In the genomic region with DNA sequence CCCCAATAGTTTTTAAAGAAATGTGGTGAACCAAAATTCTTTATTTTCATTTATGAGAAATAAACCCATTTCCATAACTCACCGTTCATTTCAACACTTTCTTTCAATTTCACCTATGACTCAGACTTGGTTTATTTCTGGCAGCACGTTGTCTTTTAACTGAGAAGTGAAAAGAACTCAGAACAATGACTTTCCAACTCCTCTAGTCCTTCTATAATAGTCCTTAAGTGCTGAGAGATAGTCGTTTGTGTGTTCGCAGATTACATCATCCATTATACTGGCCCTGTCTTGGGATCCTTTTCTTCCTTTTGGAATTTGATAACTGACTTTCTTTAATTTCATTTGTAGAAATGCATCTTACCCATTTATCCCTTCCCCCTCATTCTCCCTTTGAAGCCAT, we compare ENCODE assay signal across 14 cellular contexts.
DNase-seq lines count a peak whose midpoint lies in the region; ATAC-seq and TF ChIP-seq lines count a peak whose summit lies in the region.
"Had no signal": no experiment of that assay in that cellular context is flagged by ENCODE, and none has a peak within 500 bp of the region (broad histone marks: within the 10 kb centered on the region; RNA-seq: fewer than 3 reads in every experiment).

No MANE protein-coding gene starts in this region.

- H4K20me1 ChIP-seq in OCI-LY3 (ENCODE audit: insufficient read depth, low read length): no peaks in the 10 kb centered on the region

- POLR2A ChIA-PET in A673 (lab: Charles Lee; ENCODE audit: low non-redundant PET) (no interaction called here), T-cell (lab: Charles Lee) (no interaction called here)

- TF ChIP-seq CTCF in A673 (conservative IDR thresholded peaks at IDR 0.05; ENCODE audit: low read depth, low read length) (no peak), OCI-LY3 (IDR thresholded peaks at IDR 0.05; ENCODE audit: low read depth, low read length) (no peak), left lung (IDR thresholded peaks at IDR 0.05) (no peak), heart right ventricle (IDR thresholded peaks at IDR 0.05) (no peak)

- no peaks in the 10 kb centered on the region for H3K36me3 Mint-ChIP-seq in T-cell
- H3K36me3 Mint-ChIP-seq: CD8-positive, alpha-beta T cell had no signal

- H3K36me3 ChIP-seq in A673 (ENCODE audit: insufficient read depth, low read length, poor library complexity, severe bottlenecking) (no peaks in the 10 kb centered on the region), OCI-LY3 (replicated peaks; ENCODE audit: low read depth, low read length) (no peaks in the 10 kb centered on the region), left lung (no peaks in the 10 kb centered on the region), heart right ventricle (no peaks in the 10 kb centered on the region)
- H3K36me3 ChIP-seq: upper lobe of right lung had no signal

- 18% methylated on average over 4 of the region's 4 CpGs for WGBS in heart right ventricle, 2 donors

- H3K4me2 ChIP-seq in OCI-LY3 (ENCODE audit: low read length): peak overlapping the region; percentile 50

- H3K9me3 ChIP-seq in A673 (ENCODE audit: low read depth, low read length, poor library complexity, severe bottlenecking) (no peaks in the 10 kb centered on the region), OCI-LY3 (ENCODE audit: insufficient read depth, low read length) (no peaks in the 10 kb centered on the region), left lung (no peaks in the 10 kb centered on the region), heart right ventricle (no peaks in the 10 kb centered on the region)
- H3K9me3 ChIP-seq: upper lobe of right lung had no signal

- H3K27ac Mint-ChIP-seq in T-cell: no peak overlapping the region
- H3K27ac Mint-ChIP-seq: CD8-positive, alpha-beta T cell had no signal

- CTCF ChIA-PET in A673 (lab: Charles Lee): no interaction called here
- CTCF ChIA-PET in T-cell (lab: Charles Lee): no interaction called here

- intact Hi-C loops in A673 (cut with micrococcal nuclease; ENCODE audit: unreplicated experiment) (no loop called here), left lung (cut with DNase I) (no loop called here), heart right ventricle (cut with DNase I) (no loop called here)

- H3K4me1 ChIP-seq in A673 (ENCODE audit: insufficient read depth, low read length, poor library complexity, severe bottlenecking): peaks cover 14% of the 10 kb centered on the region
- peaks cover 12% of the 10 kb centered on the region for H3K4me1 ChIP-seq in OCI-LY3 (ENCODE audit: low read length)
- no peaks in the 10 kb centered on the region for H3K4me1 ChIP-seq in left lung
- peaks cover 0 to 5% (median 0%) of the 10 kb centered on the region in 9 donors for H3K4me1 ChIP-seq in heart right ventricle
- H3K4me1 ChIP-seq: upper lobe of right lung had no signal

- H3K9ac ChIP-seq in OCI-LY3 (ENCODE audit: low read length): no peak overlapping the region

- peak; percentile 69 for DNase-seq in A673 (ENCODE audit: low spot score)
- DNase-seq in SKM-1 (lab: John Stamatoyannopoulos, UW; ENCODE audit: unreplicated experiment): no peak
- no peak for DNase-seq in left lung
- DNase-seq in T-cell: no peak
- DNase-seq in heart right ventricle: no peak
- DNase-seq: CD8-positive, alpha-beta T cell; NCI-H510A treated with DMSO at 0.1 percent for 48 hours; upper lobe of right lung had no signal

- ATAC-seq in GM19023 (IDR thresholded peaks at IDR 0.05; ENCODE audit: unreplicated experiment) (peak; percentile 75), HG02852 (IDR thresholded peaks at IDR 0.05; ENCODE audit: unreplicated experiment) (peak; percentile 77), left lung (no peak), T-cell (replicated peaks in 1 of 4) (no peak), heart right ventricle (no peak)
- ATAC-seq: activated CD4-positive, CD25-positive, alpha-beta regulatory T cell treated with anti-CD3 and anti-CD28 coated beads, Interleukin-2, amount 50 U/mL, for 24 hours; CD8-positive, alpha-beta T cell; HCT116; upper lobe of right lung had no signal

- peaks cover 8 to 11% (median 8%) of the 10 kb centered on the region in 3 donors for H3K4me1 Mint-ChIP-seq in T-cell

- H3K4me3 ChIP-seq in A673 (ENCODE audit: low read depth, low read length, poor library complexity, severe bottlenecking) (no peak overlapping the region), OCI-LY3 (ENCODE audit: low read length) (peak overlapping the region; percentile 34), left lung (no peak overlapping the region), heart right ventricle (no peak overlapping the region)
- H3K4me3 ChIP-seq: skin epidermis, upper lobe of right lung had no signal

- H3K79me2 ChIP-seq in OCI-LY3 (ENCODE audit: low read length): no peaks in the 10 kb centered on the region

- H3K27me3 ChIP-seq in A673 (replicated peaks; ENCODE audit: insufficient read depth, low read depth, low read length, poor library complexity) (no peaks in the 10 kb centered on the region), OCI-LY3 (ENCODE audit: low read depth, low read length) (no peaks in the 10 kb centered on the region), left lung (no peaks in the 10 kb centered on the region), heart right ventricle (no peaks in the 10 kb centered on the region)
- H3K27me3 ChIP-seq: upper lobe of right lung had no signal

- peak overlapping the region in 1 of 3 donors; percentile 17 for H3K4me3 Mint-ChIP-seq in T-cell
- H3K4me3 Mint-ChIP-seq: CD8-positive, alpha-beta T cell had no signal

- H3K27ac ChIP-seq in A673 (ENCODE audit: low read depth, low read length, poor library complexity, severe bottlenecking) (peak overlapping the region; percentile 31), OCI-LY3 (ENCODE audit: low read length) (no peak overlapping the region), left lung (no peak overlapping the region), heart right ventricle (peak overlapping the region in 1 of 10 donors; percentile 31)
- H3K27ac ChIP-seq: skin epidermis, upper lobe of right lung had no signal

- BruUV-seq in A673 (replicated peaks; lab: Mats Ljungman, UMichigan): no TSS peak

- no peaks in the 10 kb centered on the region for H3K9me3 Mint-ChIP-seq in T-cell
- H3K9me3 Mint-ChIP-seq: CD8-positive, alpha-beta T cell had no signal

- H3K27me3 Mint-ChIP-seq in T-cell: no peaks in the 10 kb centered on the region

- no peak overlapping the region; the same call in 1 of the 2 replicates for H2AFZ ChIP-seq in OCI-LY3 (ENCODE audit: low read depth, low read length)

Comparison
In these comparisons a context has a peak if more than half of its experiments do, and no peak if none do; other contexts are left out.
1. ATAC-seq: peak in GM19023 (single experiment) and HG02852 (single experiment); none in left lung (single experiment), T-cell (0 of 4) and heart right ventricle (0 of 8).